Comparison of ENCODE assay signal across 16 cellular contexts in the genomic region with DNA sequence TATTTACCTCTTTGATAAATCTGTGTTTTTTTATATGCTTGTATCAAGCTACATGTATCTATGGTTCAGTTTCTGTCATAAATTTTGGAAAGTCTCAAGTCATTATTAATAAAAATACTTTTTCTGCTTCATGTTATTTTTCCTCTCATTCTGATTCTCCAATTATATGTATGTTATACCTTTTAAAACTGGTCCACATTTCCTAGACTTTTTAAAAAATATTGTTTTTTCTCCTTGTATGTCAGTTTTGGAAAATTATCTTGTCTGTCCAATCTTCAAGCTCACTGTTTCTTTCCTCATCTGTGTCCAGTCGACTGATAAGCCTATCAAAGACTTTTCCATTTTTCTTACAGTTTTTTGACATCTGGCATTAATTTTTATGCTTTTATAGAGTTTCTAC.
DNase-seq lines count a peak whose midpoint lies in the region; ATAC-seq and TF ChIP-seq lines count a peak whose summit lies in the region.
"Had no signal": no experiment of that assay in that cellular context is flagged by ENCODE, and none has a peak within 500 bp of the region (broad histone marks: within the 10 kb centered on the region; RNA-seq: fewer than 3 reads in every experiment).

No MANE protein-coding gene starts in this region.

- H3K9me3 Mint-ChIP-seq in progenitor cell of endocrine pancreas (ENCODE audit: low read depth) (peaks cover 11% of the 10 kb centered on the region), T-cell (peaks cover 10 to 22% (median 18%) of the 10 kb centered on the region in 3 donors)

- POLR2A ChIA-PET in HEK293 (lab: Yijun Ruan, JAX), result no interaction called here
- POLR2A ChIA-PET in T-cell (lab: Charles Lee), result no interaction called here

- no peak for ATAC-seq in T-cell (replicated peaks in 1 of 4)
- ATAC-seq: CD8-positive, alpha-beta T cell had no signal

- H3K27ac ChIP-seq in HEK293 (ENCODE audit: extremely low read depth, low read depth, low read length), result no peak overlapping the region
- H3K27ac ChIP-seq: BLaER1, C4-2B had no signal

- H3K27ac Mint-ChIP-seq in progenitor cell of endocrine pancreas (peak overlapping the region; percentile 47), T-cell (no peak overlapping the region)
- H3K27ac Mint-ChIP-seq: B cell; CD4-positive, CD25-positive, alpha-beta regulatory T cell; CD8-positive, alpha-beta T cell had no signal

- in situ Hi-C loops in astrocyte of the spinal cord (cut with HindIII; ENCODE audit: low sequenced_read_pairs), result no loop called here

- H3K4me1 Mint-ChIP-seq in progenitor cell of endocrine pancreas (ENCODE audit: low read depth) (no peaks in the 10 kb centered on the region), T-cell (no peaks in the 10 kb centered on the region)
- H3K4me1 Mint-ChIP-seq: B cell; CD4-positive, CD25-positive, alpha-beta regulatory T cell had no signal

- no peaks in the 10 kb centered on the region for H3K9me3 ChIP-seq in HEK293 (ENCODE audit: control insufficient read depth, insufficient read depth, low read depth, low read length)
- H3K9me3 ChIP-seq: Caco-2, HAP-1 had no signal

- TF ChIP-seq CTCF in HEK293 (tag by site-specific recombination; IDR thresholded peaks at IDR 0.05), result no peak
- no peak for TF ChIP-seq CTCF in astrocyte of the spinal cord (IDR thresholded peaks at IDR 0.05; ENCODE audit: low read depth, low read length)
- TF ChIP-seq CTCF in progenitor cell of endocrine pancreas (IDR thresholded peaks at IDR 0.05; ENCODE audit: unreplicated experiment), result no peak

- H3K27me3 Mint-ChIP-seq in progenitor cell of endocrine pancreas, result no peaks in the 10 kb centered on the region
- H3K27me3 Mint-ChIP-seq in T-cell, result no peaks in the 10 kb centered on the region
- H3K27me3 Mint-ChIP-seq: B cell; CD4-positive, CD25-positive, alpha-beta regulatory T cell had no signal

- DNase-seq in astrocyte of the spinal cord (ENCODE audit: low read depth, low spot score) (peak; percentile 16), progenitor cell of endocrine pancreas (ENCODE audit: low spot score, unreplicated experiment) (no peak), DMS 273 (lab: John Stamatoyannopoulos, UW; ENCODE audit: unreplicated experiment) (no peak), T-cell (no peak)
- no peak for DNase-seq in activated naive CD4-positive, alpha-beta T cell treated with anti-CD3 and anti-CD28 coated beads, Interleukin-2, amount 50 U/mL, for 16 hours
- DNase-seq: Caco-2; CD4-positive, CD25-positive, alpha-beta regulatory T cell; CD8-positive, alpha-beta T cell; DMS79 treated with DMSO at 0.1 percent for 48 hours; GF-D8; GOT3 had no signal

- no peaks in the 10 kb centered on the region for H3K4me1 ChIP-seq in HEK293 (ENCODE audit: control insufficient read depth, insufficient read depth, low read length)
- H3K4me1 ChIP-seq: BLaER1, Caco-2, HAP-1 had no signal

- H3K36me3 Mint-ChIP-seq in progenitor cell of endocrine pancreas (ENCODE audit: insufficient read depth) (peaks cover 3% of the 10 kb centered on the region), T-cell (no peaks in the 10 kb centered on the region)
- H3K36me3 Mint-ChIP-seq: CD4-positive, CD25-positive, alpha-beta regulatory T cell; CD8-positive, alpha-beta T cell had no signal

- H3K36me3 ChIP-seq in HEK293 (ENCODE audit: control insufficient read depth in 2 of 2, insufficient read depth in 1 of 2, low read length in 2 of 2), result no peaks in the 10 kb centered on the region
- H3K36me3 ChIP-seq: BLaER1, HAP-1 had no signal

- H3K4me3 Mint-ChIP-seq in progenitor cell of endocrine pancreas (ENCODE audit: low read depth), result no peak overlapping the region
- no peak overlapping the region for H3K4me3 Mint-ChIP-seq in T-cell
- H3K4me3 Mint-ChIP-seq: B cell; CD4-positive, CD25-positive, alpha-beta regulatory T cell; CD8-positive, alpha-beta T cell had no signal

- CTCF ChIA-PET in HEK293 (lab: Yijun Ruan, JAX) (interaction anchor here (0.7 kb wide), 1 partner anchor 67 kb away, joined by 3 read pairs; no protein-coding TSS in a partner anchor), T-cell (lab: Charles Lee) (no interaction called here)

- H3K4me3 ChIP-seq in HEK293 (ENCODE audit: low read depth, low read length) (no peak overlapping the region), astrocyte of the spinal cord (ENCODE audit: low read depth, low read length) (no peak overlapping the region)
- H3K4me3 ChIP-seq: BLaER1, HAP-1 had no signal

TF ChIP-seq in HEK293, 187 proteins besides CTCF, POLR2A, EP300 and RAD21:
- TF ChIP-seq ZNF133 (tag by site-specific recombination; IDR thresholded peaks at IDR 0.05) (peak; percentile 96), SETDB1 (IDR thresholded peaks at IDR 0.05; ENCODE audit: insufficient read length, low read length) (peak; percentile 82)
- TF ChIP-seq, protein P1, sequence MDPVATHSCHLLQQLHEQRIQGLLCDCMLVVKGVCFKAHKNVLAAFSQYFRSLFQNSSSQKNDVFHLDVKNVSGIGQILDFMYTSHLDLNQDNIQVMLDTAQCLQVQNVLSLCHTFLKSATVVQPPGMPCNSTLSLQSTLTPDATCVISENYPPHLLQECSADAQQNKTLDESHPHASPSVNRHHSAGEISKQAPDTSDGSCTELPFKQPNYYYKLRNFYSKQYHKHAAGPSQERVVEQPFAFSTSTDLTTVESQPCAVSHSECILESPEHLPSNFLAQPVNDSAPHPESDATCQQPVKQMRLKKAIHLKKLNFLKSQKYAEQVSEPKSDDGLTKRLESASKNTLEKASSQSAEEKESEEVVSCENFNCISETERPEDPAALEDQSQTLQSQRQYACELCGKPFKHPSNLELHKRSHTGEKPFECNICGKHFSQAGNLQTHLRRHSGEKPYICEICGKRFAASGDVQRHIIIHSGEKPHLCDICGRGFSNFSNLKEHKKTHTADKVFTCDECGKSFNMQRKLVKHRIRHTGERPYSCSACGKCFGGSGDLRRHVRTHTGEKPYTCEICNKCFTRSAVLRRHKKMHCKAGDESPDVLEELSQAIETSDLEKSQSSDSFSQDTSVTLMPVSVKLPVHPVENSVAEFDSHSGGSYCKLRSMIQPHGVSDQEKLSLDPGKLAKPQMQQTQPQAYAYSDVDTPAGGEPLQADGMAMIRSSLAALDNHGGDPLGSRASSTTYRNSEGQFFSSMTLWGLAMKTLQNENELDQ (tag by site-specific recombination; IDR thresholded peaks at IDR 0.05; ENCODE audit: low read depth), result no peak
